Comparison of ENCODE assay signal across 1 cellular context in genomic region chr20:53838311-53838873, GRCh38.
TF ChIP-seq lines count a peak whose summit lies in the region.

No MANE protein-coding gene starts in this region.

TF ChIP-seq in GM23338, 12 proteins besides CTCF, POLR2A, EP300 and RAD21:
- TF ChIP-seq ZNF462 (CRISPR knock-in tag; IDR thresholded peaks at IDR 0.05) (no peak), EZH2 (IDR thresholded peaks at IDR 0.05; ENCODE audit: low read depth, unreplicated experiment) (no peak), ZNF114 (CRISPR knock-in tag; IDR thresholded peaks at IDR 0.05) (no peak), NANOG (IDR thresholded peaks at IDR 0.05; ENCODE audit: borderline replicate concordance) (no peak), JUNB (IDR thresholded peaks at IDR 0.05; ENCODE audit: unreplicated experiment) (no peak), CREB1 (CRISPR knock-in tag; IDR thresholded peaks at IDR 0.05; ENCODE audit: low read depth) (no peak), ZNF331 (CRISPR knock-in tag; IDR thresholded peaks at IDR 0.05; ENCODE audit: low read depth) (no peak), STAT1 (IDR thresholded peaks at IDR 0.05; ENCODE audit: unreplicated experiment) (no peak), EZH2phosphoT487 (IDR thresholded peaks at IDR 0.05; ENCODE audit: unreplicated experiment) (no peak), POLR2AphosphoS5 (IDR thresholded peaks at IDR 0.05; ENCODE audit: low read depth) (no peak)
- TF ChIP-seq, protein P1, sequence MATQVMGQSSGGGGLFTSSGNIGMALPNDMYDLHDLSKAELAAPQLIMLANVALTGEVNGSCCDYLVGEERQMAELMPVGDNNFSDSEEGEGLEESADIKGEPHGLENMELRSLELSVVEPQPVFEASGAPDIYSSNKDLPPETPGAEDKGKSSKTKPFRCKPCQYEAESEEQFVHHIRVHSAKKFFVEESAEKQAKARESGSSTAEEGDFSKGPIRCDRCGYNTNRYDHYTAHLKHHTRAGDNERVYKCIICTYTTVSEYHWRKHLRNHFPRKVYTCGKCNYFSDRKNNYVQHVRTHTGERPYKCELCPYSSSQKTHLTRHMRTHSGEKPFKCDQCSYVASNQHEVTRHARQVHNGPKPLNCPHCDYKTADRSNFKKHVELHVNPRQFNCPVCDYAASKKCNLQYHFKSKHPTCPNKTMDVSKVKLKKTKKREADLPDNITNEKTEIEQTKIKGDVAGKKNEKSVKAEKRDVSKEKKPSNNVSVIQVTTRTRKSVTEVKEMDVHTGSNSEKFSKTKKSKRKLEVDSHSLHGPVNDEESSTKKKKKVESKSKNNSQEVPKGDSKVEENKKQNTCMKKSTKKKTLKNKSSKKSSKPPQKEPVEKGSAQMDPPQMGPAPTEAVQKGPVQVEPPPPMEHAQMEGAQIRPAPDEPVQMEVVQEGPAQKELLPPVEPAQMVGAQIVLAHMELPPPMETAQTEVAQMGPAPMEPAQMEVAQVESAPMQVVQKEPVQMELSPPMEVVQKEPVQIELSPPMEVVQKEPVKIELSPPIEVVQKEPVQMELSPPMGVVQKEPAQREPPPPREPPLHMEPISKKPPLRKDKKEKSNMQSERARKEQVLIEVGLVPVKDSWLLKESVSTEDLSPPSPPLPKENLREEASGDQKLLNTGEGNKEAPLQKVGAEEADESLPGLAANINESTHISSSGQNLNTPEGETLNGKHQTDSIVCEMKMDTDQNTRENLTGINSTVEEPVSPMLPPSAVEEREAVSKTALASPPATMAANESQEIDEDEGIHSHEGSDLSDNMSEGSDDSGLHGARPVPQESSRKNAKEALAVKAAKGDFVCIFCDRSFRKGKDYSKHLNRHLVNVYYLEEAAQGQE (IDR thresholded peaks at IDR 0.05; ENCODE audit: unreplicated experiment): no peak
- TF ChIP-seq, protein P2, sequence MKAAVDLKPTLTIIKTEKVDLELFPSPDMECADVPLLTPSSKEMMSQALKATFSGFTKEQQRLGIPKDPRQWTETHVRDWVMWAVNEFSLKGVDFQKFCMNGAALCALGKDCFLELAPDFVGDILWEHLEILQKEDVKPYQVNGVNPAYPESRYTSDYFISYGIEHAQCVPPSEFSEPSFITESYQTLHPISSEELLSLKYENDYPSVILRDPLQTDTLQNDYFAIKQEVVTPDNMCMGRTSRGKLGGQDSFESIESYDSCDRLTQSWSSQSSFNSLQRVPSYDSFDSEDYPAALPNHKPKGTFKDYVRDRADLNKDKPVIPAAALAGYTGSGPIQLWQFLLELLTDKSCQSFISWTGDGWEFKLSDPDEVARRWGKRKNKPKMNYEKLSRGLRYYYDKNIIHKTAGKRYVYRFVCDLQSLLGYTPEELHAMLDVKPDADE (IDR thresholded peaks at IDR 0.05): no peak
